Comparison of ENCODE assay signal across 9 cellular contexts in genomic region chr10:125448596-125448995, GRCh38.
A peak's percentile ranks its signal among the peaks of the same experiment; 100 is the strongest.
DNase-seq lines count a peak whose midpoint lies in the region; ATAC-seq and TF ChIP-seq lines count a peak whose summit lies in the region.
"Had no signal": no experiment of that assay in that cellular context is flagged by ENCODE, and none has a peak within 500 bp of the region (broad histone marks: within the 10 kb centered on the region; RNA-seq: fewer than 3 reads in every experiment).

No MANE protein-coding gene starts in this region.

- H3K4me1 ChIP-seq in heart right ventricle, result no peaks in the 10 kb centered on the region
- H3K4me1 ChIP-seq in MM.1S (ENCODE audit: low read length), result no peaks in the 10 kb centered on the region
- H3K4me1 ChIP-seq in endodermal cell (ENCODE audit: control insufficient read depth, insufficient read depth, low read length), result no peaks in the 10 kb centered on the region
- no peaks in the 10 kb centered on the region for H3K4me1 ChIP-seq in testis
- H3K4me1 ChIP-seq: upper lobe of left lung had no signal

- H3K9ac ChIP-seq in MM.1S (ENCODE audit: low read length), result no peak overlapping the region
- no peak overlapping the region for H3K9ac ChIP-seq in endodermal cell (ENCODE audit: extremely low read depth, low read length, poor library complexity, severe bottlenecking)

- H3K79me2 ChIP-seq in MM.1S (ENCODE audit: low read length), result no peaks in the 10 kb centered on the region

- H3K36me3 ChIP-seq in heart right ventricle (no peaks in the 10 kb centered on the region), MM.1S (replicated peaks; ENCODE audit: insufficient read depth, low read length) (no peaks in the 10 kb centered on the region), endodermal cell (ENCODE audit: control insufficient read depth, insufficient read depth, low read length) (no peaks in the 10 kb centered on the region), testis (ENCODE audit: low read depth, missing control alignments) (no peaks in the 10 kb centered on the region)
- H3K36me3 ChIP-seq: upper lobe of left lung had no signal

- TF ChIP-seq CTCF in heart right ventricle (IDR thresholded peaks at IDR 0.05) (peak in 7 of 9 donors; percentile 7 to 38 (median 25)), MM.1S (IDR thresholded peaks at IDR 0.05; ENCODE audit: low read length) (peak; percentile 43), endodermal cell (conservative IDR thresholded peaks at IDR 0.05) (peak; percentile 88), testis (IDR thresholded peaks at IDR 0.05) (peak in 1 of 3 experiments; percentile 38)

- ATAC-seq in heart right ventricle (no peak), Right ventricle myocardium inferior (no peak)

- no peak overlapping the region for H3K4me3 Mint-ChIP-seq in endodermal cell

- H3K36me3 Mint-ChIP-seq in endodermal cell (ENCODE audit: low read depth), result no peaks in the 10 kb centered on the region

- H3F3A ChIP-seq in MM.1S (ENCODE audit: insufficient read depth, low read length), result no peaks in the 10 kb centered on the region

- no peak overlapping the region for H3K4me2 ChIP-seq in MM.1S (ENCODE audit: low read depth, low read length)

- H3K27me3 ChIP-seq in heart right ventricle (peaks cover 0 to 19% (median 0%) of the 10 kb centered on the region in 7 donors), MM.1S (replicated peaks; ENCODE audit: insufficient read depth, low read length) (peaks cover 14% of the 10 kb centered on the region; the same call in 1 of the 2 replicates), endodermal cell (ENCODE audit: control insufficient read depth, insufficient read depth, low read length, poor library complexity, severe bottlenecking) (no peaks in the 10 kb centered on the region), testis (no peaks in the 10 kb centered on the region)
- H3K27me3 ChIP-seq: upper lobe of left lung had no signal

- H3K4me3 ChIP-seq in heart right ventricle (no peak overlapping the region), MM.1S (ENCODE audit: low read length) (no peak overlapping the region), endodermal cell (ENCODE audit: low read length) (no peak overlapping the region), testis (no peak overlapping the region)
- H3K4me3 ChIP-seq: upper lobe of left lung had no signal

- H3K9me2 ChIP-seq in MM.1S (replicated peaks; ENCODE audit: insufficient read depth, low read length), result no peaks in the 10 kb centered on the region

- H3K9me3 Mint-ChIP-seq in endodermal cell, result no peaks in the 10 kb centered on the region

- H3K27me3 Mint-ChIP-seq in endodermal cell (ENCODE audit: insufficient read depth), result no peaks in the 10 kb centered on the region

- H4K20me1 ChIP-seq in MM.1S (ENCODE audit: insufficient read depth, low read length), result no peaks in the 10 kb centered on the region

- H3K4me1 Mint-ChIP-seq in endodermal cell, result no peaks in the 10 kb centered on the region

- no peak overlapping the region for H2AFZ ChIP-seq in MM.1S (ENCODE audit: low read length)

- intact Hi-C loops in heart right ventricle (cut with DNase I), result no loop called here
- intact Hi-C loops in Right ventricle myocardium inferior (cut with DNase I), result no loop called here
- intact Hi-C loops in testis (cut with DNase I; ENCODE audit: low total_unique reads), result no loop called here

- 8 to 13% methylated on average over 5 of the region's 5 CpGs for WGBS in heart right ventricle, 2 donors
- WGBS in endodermal cell (ENCODE audit: insufficient coverage in 1 of 2, insufficient read length in 1 of 2), 2 experiments, result 41% methylated on average over 5 of the region's 5 CpGs; no CpG with 5 or more reads in 1 of the 2 experiments
- 32 to 47% methylated on average over 5 of the region's 5 CpGs for WGBS in testis, 2 donors

- H3K27ac Mint-ChIP-seq in endodermal cell, result no peak overlapping the region

- H3K27ac ChIP-seq in heart right ventricle (no peak overlapping the region), MM.1S (ENCODE audit: low read length) (no peak overlapping the region), endodermal cell (ENCODE audit: low read depth, low read length) (no peak overlapping the region), testis (no peak overlapping the region)
- H3K27ac ChIP-seq: upper lobe of left lung had no signal

- DNase-seq in heart right ventricle (no peak), Right ventricle myocardium inferior (ENCODE audit: missing footprints) (no peak), MM.1S (no peak), endodermal cell (peak; percentile 91), testis (peak; percentile 23), mucosa of gallbladder (ENCODE audit: low spot score) (no peak), hepatic stellate cell (ENCODE audit: low spot score) (no peak)
- DNase-seq in activated CD8-positive, alpha-beta memory T cell treated with anti-CD3 and anti-CD28 coated beads, Interleukin-2, amount 50 U/mL, for 48 hours, result no peak
- DNase-seq: upper lobe of left lung had no signal

- TF ChIP-seq POLR2A in testis (IDR thresholded peaks at IDR 0.05), result no peak

- H3K9me3 ChIP-seq in heart right ventricle, result no peaks in the 10 kb centered on the region
- no peaks in the 10 kb centered on the region for H3K9me3 ChIP-seq in MM.1S (replicated peaks; ENCODE audit: insufficient read depth, low read length)
- H3K9me3 ChIP-seq in endodermal cell (ENCODE audit: control insufficient read depth, low read length), result no peaks in the 10 kb centered on the region
- H3K9me3 ChIP-seq in testis, result no peaks in the 10 kb centered on the region
- H3K9me3 ChIP-seq: upper lobe of left lung had no signal

Comparison
In these comparisons a context has a peak if more than half of its experiments do, and no peak if none do; other contexts are left out.
1. DNase-seq: peak in endodermal cell (single experiment) and testis (single experiment); none in heart right ventricle (0 of 2), Right ventricle myocardium inferior (single experiment), MM.1S (single experiment), mucosa of gallbladder (single experiment), hepatic stellate cell (single experiment) and activated CD8-positive, alpha-beta memory T cell treated with anti-CD3 and anti-CD28 coated beads, Interleukin-2, amount 50 U/mL, for 48 hours (single experiment).